In the genomic region with DNA sequence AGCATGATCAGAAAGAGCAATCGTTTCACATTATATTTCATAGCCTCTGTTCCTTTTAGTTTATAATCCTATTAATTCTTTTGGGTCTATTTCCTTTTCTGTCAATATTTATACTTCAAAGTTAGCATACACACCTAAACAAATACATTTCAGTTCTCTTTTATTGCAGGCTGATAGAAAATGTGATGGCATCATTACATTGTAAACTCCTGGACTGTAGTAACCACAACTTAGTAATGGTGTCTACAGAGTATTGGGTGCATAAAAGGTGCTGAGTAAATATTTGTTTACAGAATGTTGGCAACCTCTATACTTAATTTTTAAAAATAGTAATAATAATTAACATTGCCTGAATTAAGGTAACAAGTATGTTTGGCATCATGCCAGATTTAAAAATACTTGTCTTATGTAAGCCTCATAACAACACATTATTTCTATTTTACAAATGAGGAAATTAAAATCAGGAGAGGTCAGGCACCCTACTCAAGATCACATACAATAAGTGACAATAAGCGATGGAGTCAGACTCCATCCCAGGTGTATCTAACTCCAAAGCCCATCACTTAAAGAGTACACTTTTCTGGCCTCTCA, we compare ENCODE assay signal across 29 cellular contexts.
"Had no signal": no experiment of that assay in that cellular context is flagged by ENCODE, and none has a peak within 500 bp of the region (broad histone marks: within the 10 kb centered on the region; RNA-seq: fewer than 3 reads in every experiment).

No MANE protein-coding gene starts in this region.

- H3K36me3 ChIP-seq: brain microvascular endothelial cell, heart left ventricle, left lung, lower lobe of right lung, tibial nerve had no signal

- DNase-seq: activated CD4-positive, alpha-beta memory T cell treated with anti-CD3 and anti-CD28 coated beads, Interleukin-2, amount 10 ng/mL, durations not matched to agents 7 days and 5 days; activated CD4-positive, alpha-beta T cell treated with anti-CD3 and anti-CD28 coated beads, Interleukin-2, amount 10 ng/mL, durations not matched to agents 7 days and 5 days; activated CD4-positive, CD25-positive, alpha-beta regulatory T cell treated with anti-CD3 and anti-CD28 coated beads, Interleukin-2, amount 50 U/mL, for 72 hours; activated gamma-delta T cell treated with Interleukin-2 at 50 U/mL for 16 hours; activated naive CD4-positive, alpha-beta T cell treated with anti-CD3 and anti-CD28 coated beads, Interleukin-2, amount 50 U/mL, for 16 hours; activated T-cell treated with anti-CD3 and anti-CD28 coated beads, Interleukin-2, amount 50 U/mL, for 4 hours; amniotic stem cell; brain microvascular endothelial cell; dorsolateral prefrontal cortex; effector memory CD4-positive, alpha-beta T cell; erythroblast; heart left ventricle; hypothalamus; immature natural killer cell; kidney; left lung; lower lobe of right lung; mesenchymal stem cell; posterior cingulate gyrus; right cardiac atrium; stimulated activated CD4-positive, alpha-beta T cell treated with anti-CD3 and anti-CD28 coated beads, Interleukin-2, amount 100 ng/mL, for 48 hours; stimulated activated naive CD4-positive, alpha-beta T cell treated with Interleukin-2 at 50 U/mL for 16 hours; T-helper 17 cell; T1000 had no signal

- H3K27ac ChIP-seq: brain microvascular endothelial cell, coronary artery, dorsolateral prefrontal cortex, heart left ventricle, left lung, lower lobe of right lung, tibial nerve had no signal

- FAIRE-seq: astrocyte, kidney had no signal

- H3K36me3 Mint-ChIP-seq: immature natural killer cell; natural killer cell treated with Interleukin-12 subunit alpha and Interleukin-12 subunit beta and Interleukin-15 and Interleukin-18, amount 100 ng/mL, for 72 hours had no signal

- H3K9me3 ChIP-seq: heart left ventricle, left lung, lower lobe of right lung, tibial nerve had no signal

- ATAC-seq: activated T-cell treated with anti-CD3 and anti-CD28 coated beads, Interleukin-2, amount 50 U/mL, for 4 hours; activated T-helper 17 cell treated with anti-CD3 and anti-CD28 coated beads, Interleukin-2, amount 50 U/mL, for 72 hours; heart left ventricle; left lung; lower lobe of right lung; natural killer cell treated with Interleukin-12 subunit alpha and Interleukin-12 subunit beta and Interleukin-15 and Interleukin-18, amount 100 ng/mL, for 72 hours; right cardiac atrium; T-helper 17 cell had no signal

- H3K27ac Mint-ChIP-seq: activated CD4-positive, alpha-beta memory T cell treated with anti-CD3 and anti-CD28 coated beads, Interleukin-2, amount 10 ng/mL, durations not matched to agents 7 days and 5 days; activated CD4-positive, alpha-beta T cell treated with anti-CD3 and anti-CD28 coated beads, Interleukin-2, amount 10 ng/mL, durations not matched to agents 7 days and 5 days; activated T-helper 17 cell treated with anti-CD3 and anti-CD28 coated beads, Interleukin-2, amount 50 U/mL, for 72 hours; immature natural killer cell; natural killer cell treated with Interleukin-12 subunit alpha and Interleukin-12 subunit beta and Interleukin-15 and Interleukin-18, amount 100 ng/mL, for 72 hours; T-helper 17 cell had no signal

- H3K9me3 Mint-ChIP-seq: activated CD4-positive, alpha-beta memory T cell treated with anti-CD3 and anti-CD28 coated beads, Interleukin-2, amount 10 ng/mL, durations not matched to agents 7 days and 5 days; activated CD4-positive, alpha-beta T cell treated with anti-CD3 and anti-CD28 coated beads, Interleukin-2, amount 10 ng/mL, durations not matched to agents 7 days and 5 days; activated T-cell treated with anti-CD3 and anti-CD28 coated beads, Interleukin-2, amount 50 U/mL, for 4 hours; activated T-helper 17 cell treated with anti-CD3 and anti-CD28 coated beads, Interleukin-2, amount 50 U/mL, for 72 hours had no signal

- H3K27me3 ChIP-seq: brain microvascular endothelial cell, dorsolateral prefrontal cortex, heart left ventricle, left lung, tibial nerve had no signal

- H3K27me3 Mint-ChIP-seq: activated CD4-positive, alpha-beta memory T cell treated with anti-CD3 and anti-CD28 coated beads, Interleukin-2, amount 10 ng/mL, durations not matched to agents 7 days and 5 days; activated CD4-positive, alpha-beta T cell treated with anti-CD3 and anti-CD28 coated beads, Interleukin-2, amount 10 ng/mL, durations not matched to agents 7 days and 5 days; activated T-helper 17 cell treated with anti-CD3 and anti-CD28 coated beads, Interleukin-2, amount 50 U/mL, for 72 hours; natural killer cell treated with Interleukin-12 subunit alpha and Interleukin-12 subunit beta and Interleukin-15 and Interleukin-18, amount 100 ng/mL, for 72 hours; T-helper 17 cell had no signal

- H3K4me1 ChIP-seq: heart left ventricle, left lung, lower lobe of right lung, tibial nerve had no signal

- H3K4me3 Mint-ChIP-seq: activated CD4-positive, alpha-beta memory T cell treated with anti-CD3 and anti-CD28 coated beads, Interleukin-2, amount 10 ng/mL, durations not matched to agents 7 days and 5 days; activated CD4-positive, alpha-beta T cell treated with anti-CD3 and anti-CD28 coated beads, Interleukin-2, amount 10 ng/mL, durations not matched to agents 7 days and 5 days; activated T-cell treated with anti-CD3 and anti-CD28 coated beads, Interleukin-2, amount 50 U/mL, for 4 hours; activated T-helper 17 cell treated with anti-CD3 and anti-CD28 coated beads, Interleukin-2, amount 50 U/mL, for 72 hours; immature natural killer cell; natural killer cell treated with Interleukin-12 subunit alpha and Interleukin-12 subunit beta and Interleukin-15 and Interleukin-18, amount 100 ng/mL, for 72 hours; T-helper 17 cell had no signal

- H3K4me1 Mint-ChIP-seq: activated CD4-positive, alpha-beta memory T cell treated with anti-CD3 and anti-CD28 coated beads, Interleukin-2, amount 10 ng/mL, durations not matched to agents 7 days and 5 days; activated CD4-positive, alpha-beta T cell treated with anti-CD3 and anti-CD28 coated beads, Interleukin-2, amount 10 ng/mL, durations not matched to agents 7 days and 5 days; activated T-helper 17 cell treated with anti-CD3 and anti-CD28 coated beads, Interleukin-2, amount 50 U/mL, for 72 hours; immature natural killer cell had no signal

- H3K4me3 ChIP-seq: coronary artery, dorsolateral prefrontal cortex, heart left ventricle, left lung, lower lobe of right lung, tibial nerve had no signal
